ENCODE assay signal across 1 cellular context in the genomic region with DNA sequence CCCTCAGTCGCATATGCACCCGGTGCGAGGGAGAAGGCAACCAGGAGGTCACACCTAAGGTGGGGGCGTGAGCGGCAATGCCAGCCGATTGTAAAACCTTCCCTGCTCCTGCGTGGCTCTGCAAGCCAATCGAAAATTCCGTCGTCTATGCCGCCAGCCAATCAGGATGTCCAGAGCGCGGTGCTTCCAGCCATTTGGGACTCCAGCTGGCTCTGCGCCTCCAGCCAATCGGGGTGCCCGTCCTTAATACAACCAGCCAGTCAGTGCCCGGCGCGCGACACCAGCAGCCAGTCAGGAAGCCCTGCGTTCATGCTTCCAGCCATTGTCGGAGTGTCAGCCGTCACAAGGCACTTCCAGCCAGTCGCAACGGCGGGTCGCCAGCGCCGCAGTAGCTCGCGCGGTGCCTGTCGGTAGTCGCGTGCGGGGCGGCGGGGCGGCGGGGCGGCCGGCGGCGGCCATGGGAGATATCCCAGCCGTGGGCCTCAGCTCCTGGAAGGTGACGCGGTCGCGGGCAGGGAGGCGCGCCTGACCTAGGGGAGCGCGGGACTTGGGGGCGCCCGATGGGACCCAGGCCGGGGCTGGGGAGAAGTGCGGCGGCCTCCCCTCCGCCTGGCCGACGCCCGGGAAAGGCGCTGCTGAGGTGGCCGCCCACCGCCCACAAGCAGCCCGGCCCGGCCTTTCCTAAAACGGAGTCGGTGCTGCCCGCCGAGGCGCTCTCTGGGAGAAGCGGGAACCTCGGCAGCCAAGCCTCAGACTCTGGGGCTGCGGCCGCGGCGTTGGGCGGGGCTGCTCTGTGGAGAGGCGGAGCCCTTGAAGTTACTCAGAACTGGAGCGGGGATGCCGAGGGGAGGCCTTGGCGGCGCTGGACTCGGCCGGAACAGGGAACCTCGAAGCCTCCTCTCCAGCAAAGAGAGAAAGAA.
A peak's percentile ranks its signal among the peaks of the same experiment; 100 is the strongest.
TF ChIP-seq lines count a peak whose summit lies in the region.

A gene (plus strand): TSS at position 340 of the 920 bp plus-strand sequence. CDS start 118 bp downstream, at position 458.

TF ChIP-seq in SK-N-SH treated with all-trans-retinoic acid at 6 μM for 48 hours, 23 proteins besides CTCF, POLR2A, EP300 and RAD21 (continued from another document):
- TF ChIP-seq ZNF565 (CRISPR knock-in tag; conservative IDR thresholded peaks at IDR 0.05; ENCODE audit: low read depth), result peak; percentile 98
- TF ChIP-seq, protein P1, sequence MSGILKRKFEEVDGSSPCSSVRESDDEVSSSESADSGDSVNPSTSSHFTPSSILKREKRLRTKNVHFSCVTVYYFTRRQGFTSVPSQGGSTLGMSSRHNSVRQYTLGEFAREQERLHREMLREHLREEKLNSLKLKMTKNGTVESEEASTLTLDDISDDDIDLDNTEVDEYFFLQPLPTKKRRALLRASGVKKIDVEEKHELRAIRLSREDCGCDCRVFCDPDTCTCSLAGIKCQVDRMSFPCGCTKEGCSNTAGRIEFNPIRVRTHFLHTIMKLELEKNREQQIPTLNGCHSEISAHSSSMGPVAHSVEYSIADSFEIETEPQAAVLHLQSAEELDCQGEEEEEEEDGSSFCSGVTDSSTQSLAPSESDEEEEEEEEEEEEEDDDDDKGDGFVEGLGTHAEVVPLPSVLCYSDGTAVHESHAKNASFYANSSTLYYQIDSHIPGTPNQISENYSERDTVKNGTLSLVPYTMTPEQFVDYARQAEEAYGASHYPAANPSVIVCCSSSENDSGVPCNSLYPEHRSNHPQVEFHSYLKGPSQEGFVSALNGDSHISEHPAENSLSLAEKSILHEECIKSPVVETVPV (CRISPR knock-in tag; IDR thresholded peaks at IDR 0.05), result peak; percentile 54; the same call in 1 of the 2 replicates
- peak; percentile 88 for TF ChIP-seq ZFP3 (CRISPR knock-in tag; IDR thresholded peaks at IDR 0.05)
- TF ChIP-seq, protein P2, sequence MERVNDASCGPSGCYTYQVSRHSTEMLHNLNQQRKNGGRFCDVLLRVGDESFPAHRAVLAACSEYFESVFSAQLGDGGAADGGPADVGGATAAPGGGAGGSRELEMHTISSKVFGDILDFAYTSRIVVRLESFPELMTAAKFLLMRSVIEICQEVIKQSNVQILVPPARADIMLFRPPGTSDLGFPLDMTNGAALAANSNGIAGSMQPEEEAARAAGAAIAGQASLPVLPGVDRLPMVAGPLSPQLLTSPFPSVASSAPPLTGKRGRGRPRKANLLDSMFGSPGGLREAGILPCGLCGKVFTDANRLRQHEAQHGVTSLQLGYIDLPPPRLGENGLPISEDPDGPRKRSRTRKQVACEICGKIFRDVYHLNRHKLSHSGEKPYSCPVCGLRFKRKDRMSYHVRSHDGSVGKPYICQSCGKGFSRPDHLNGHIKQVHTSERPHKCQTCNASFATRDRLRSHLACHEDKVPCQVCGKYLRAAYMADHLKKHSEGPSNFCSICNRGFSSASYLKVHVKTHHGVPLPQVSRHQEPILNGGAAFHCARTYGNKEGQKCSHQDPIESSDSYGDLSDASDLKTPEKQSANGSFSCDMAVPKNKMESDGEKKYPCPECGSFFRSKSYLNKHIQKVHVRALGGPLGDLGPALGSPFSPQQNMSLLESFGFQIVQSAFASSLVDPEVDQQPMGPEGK (CRISPR knock-in tag; IDR thresholded peaks at IDR 0.05; ENCODE audit: borderline replicate concordance), result no peak
- peak; percentile 80 for TF ChIP-seq ZFP30 (CRISPR knock-in tag; IDR thresholded peaks at IDR 0.05)
